In genomic region chr2:10779776-10780490, GRCh38 we compare ENCODE assay signal across 23 cellular contexts. TPM values are rescaled to one million over a fixed set of nuclear protein-coding genes. Genes with fewer than 3 reads are reported as not detected.
DNase-seq lines count a peak whose midpoint lies in the region; ATAC-seq, FAIRE-seq and TF ChIP-seq lines count a peak whose summit lies in the region.
"Had no signal": no experiment of that assay in that cellular context is flagged by ENCODE, and none has a peak within 500 bp of the region (broad histone marks: within the 10 kb centered on the region; RNA-seq: fewer than 3 reads in every experiment).

No MANE protein-coding gene starts in this region.

- intact Hi-C loops in sigmoid colon (cut with DNase I) = no loop called here

- no peaks in the 10 kb centered on the region for H3K9me3 Mint-ChIP-seq in activated naive CD4-positive, alpha-beta T cell treated with anti-CD3 and anti-CD28 coated beads, Interleukin-2, amount 10 ng/mL, durations not matched to agents 7 days and 5 days
- H3K9me3 Mint-ChIP-seq in astrocyte (ENCODE audit: unreplicated experiment) (peaks cover 2% of the 10 kb centered on the region), mesothelial cell of epicardium (no peaks in the 10 kb centered on the region)
- H3K9me3 Mint-ChIP-seq: CD4-positive, CD25-positive, alpha-beta regulatory T cell; HFFc6 had no signal

- H3K36me3 Mint-ChIP-seq in activated naive CD4-positive, alpha-beta T cell treated with anti-CD3 and anti-CD28 coated beads, Interleukin-2, amount 10 ng/mL, durations not matched to agents 7 days and 5 days = peaks cover 36% of the 10 kb centered on the region
- peaks cover 10% of the 10 kb centered on the region for H3K36me3 Mint-ChIP-seq in astrocyte (ENCODE audit: low read depth, unreplicated experiment)
- peaks cover 38% of the 10 kb centered on the region for H3K36me3 Mint-ChIP-seq in mesothelial cell of epicardium

- no peaks in the 10 kb centered on the region for H3K27me3 Mint-ChIP-seq in activated naive CD4-positive, alpha-beta T cell treated with anti-CD3 and anti-CD28 coated beads, Interleukin-2, amount 10 ng/mL, durations not matched to agents 7 days and 5 days
- H3K27me3 Mint-ChIP-seq in astrocyte (ENCODE audit: low read depth, unreplicated experiment) = no peaks in the 10 kb centered on the region
- no peaks in the 10 kb centered on the region for H3K27me3 Mint-ChIP-seq in mesothelial cell of epicardium (ENCODE audit: low read depth)
- H3K27me3 Mint-ChIP-seq: CD4-positive, CD25-positive, alpha-beta regulatory T cell had no signal

- H3K27ac Mint-ChIP-seq in activated naive CD4-positive, alpha-beta T cell treated with anti-CD3 and anti-CD28 coated beads, Interleukin-2, amount 10 ng/mL, durations not matched to agents 7 days and 5 days = peak overlapping the region; percentile 42
- peak overlapping the region; percentile 75 for H3K27ac Mint-ChIP-seq in astrocyte (ENCODE audit: unreplicated experiment)
- peak overlapping the region; percentile 25 for H3K27ac Mint-ChIP-seq in mesothelial cell of epicardium
- H3K27ac Mint-ChIP-seq: HFFc6 had no signal

- H3K4me1 ChIP-seq in astrocyte (ENCODE audit: insufficient read depth, low read length) (peaks cover 11% of the 10 kb centered on the region), sigmoid colon (peaks cover 0 to 8% (median 2%) of the 10 kb centered on the region in 4 donors)
- H3K4me1 ChIP-seq: BE2C had no signal

- TF ChIP-seq EP300 in sigmoid colon (IDR thresholded peaks at IDR 0.05) = no peak

- no peak overlapping the region for H3K27ac ChIP-seq in astrocyte (ENCODE audit: low read depth, low read length)
- H3K27ac ChIP-seq in sigmoid colon = no peak overlapping the region
- H3K27ac ChIP-seq: KMS-11 had no signal

- no peaks in the 10 kb centered on the region for H3K4me1 Mint-ChIP-seq in activated naive CD4-positive, alpha-beta T cell treated with anti-CD3 and anti-CD28 coated beads, Interleukin-2, amount 10 ng/mL, durations not matched to agents 7 days and 5 days
- H3K4me1 Mint-ChIP-seq in astrocyte (ENCODE audit: low read depth, unreplicated experiment) (peaks cover 16% of the 10 kb centered on the region), mesothelial cell of epicardium (peaks cover 1% of the 10 kb centered on the region)

- peaks cover 58% of the 10 kb centered on the region for H4K20me1 ChIP-seq in astrocyte (ENCODE audit: insufficient read depth, low read length)

- H3K4me3 ChIP-seq in astrocyte (ENCODE audit: insufficient read depth, low read depth, low read length) (no peak overlapping the region), sigmoid colon (no peak overlapping the region)

- no peak for ATAC-seq in GM19328 (IDR thresholded peaks at IDR 0.05; ENCODE audit: unreplicated experiment)
- ATAC-seq: PC-3 had no signal

- H3K79me2 ChIP-seq in astrocyte (ENCODE audit: insufficient read depth, low read length) = peaks cover 9% of the 10 kb centered on the region

- no peaks in the 10 kb centered on the region for H3K9me3 ChIP-seq in astrocyte (ENCODE audit: insufficient read depth, low read depth, low read length)
- H3K9me3 ChIP-seq in sigmoid colon = no peaks in the 10 kb centered on the region
- H3K9me3 ChIP-seq: BE2C had no signal

- no peak overlapping the region for H3K4me3 Mint-ChIP-seq in activated naive CD4-positive, alpha-beta T cell treated with anti-CD3 and anti-CD28 coated beads, Interleukin-2, amount 10 ng/mL, durations not matched to agents 7 days and 5 days
- H3K4me3 Mint-ChIP-seq in astrocyte (ENCODE audit: unreplicated experiment) (no peak overlapping the region), mesothelial cell of epicardium (no peak overlapping the region)
- H3K4me3 Mint-ChIP-seq: CD4-positive, CD25-positive, alpha-beta regulatory T cell; HFFc6 had no signal

- CTCF ChIA-PET in activated naive CD4-positive, alpha-beta T cell treated with anti-CD3 and anti-CD28 coated beads, Interleukin-2, amount 10 ng/mL, durations not matched to agents 7 days and 5 days (lab: Charles Lee) = no interaction called here

- H3K36me3 ChIP-seq in astrocyte (ENCODE audit: insufficient read depth, low read length) (peaks cover 29% of the 10 kb centered on the region), sigmoid colon (peaks cover 6 to 70% (median 33%) of the 10 kb centered on the region in 4 donors)

- no peak overlapping the region for H3K9ac ChIP-seq in astrocyte (ENCODE audit: low read length)
- H3K9ac ChIP-seq: KMS-11 had no signal

- WGBS in sigmoid colon, 2 donors = 96 to 98% methylated on average over 25 of the region's 25 CpGs

- H2AFZ ChIP-seq in astrocyte (ENCODE audit: low read depth, low read length) = no peak overlapping the region

- H3K27me3 ChIP-seq in astrocyte (ENCODE audit: insufficient read depth, low read length) (no peaks in the 10 kb centered on the region), sigmoid colon (no peaks in the 10 kb centered on the region)
- H3K27me3 ChIP-seq: BE2C had no signal

- H3K4me2 ChIP-seq in astrocyte (ENCODE audit: low read length) = no peak overlapping the region
- H3K4me2 ChIP-seq: KMS-11 had no signal

- TF ChIP-seq POLR2A in sigmoid colon (IDR thresholded peaks at IDR 0.05) = no peak

- no peak for DNase-seq in activated naive CD4-positive, alpha-beta T cell treated with anti-CD3 and anti-CD28 coated beads, Interleukin-2, amount 10 ng/mL, durations not matched to agents 7 days and 5 days
- DNase-seq in activated naive CD4-positive, alpha-beta T cell treated with Interleukin-2 at 50 U/mL for 16 hours = no peak
- DNase-seq in astrocyte (ENCODE audit: low read depth) = no peak
- no peak for DNase-seq in mesothelial cell of epicardium (ENCODE audit: low spot score in 2 of 2, unreplicated experiment in 2 of 2)
- DNase-seq in sigmoid colon = peak; percentile 49
- DNase-seq in putamen (ENCODE audit: low spot score) = no peak
- no peak for DNase-seq in kidney tubule cell (ENCODE audit: low spot score)
- DNase-seq: BE2C; CD4-positive, CD25-positive, alpha-beta regulatory T cell; COR-L47; HFFc6; NCI-H1417 treated with DMSO at 0.1 percent for 48 hours; NCI-H1930; NCI-H226; NCI-H524; PC-3; RPMI8226 had no signal

- TF ChIP-seq CTCF in astrocyte (IDR thresholded peaks at IDR 0.05; ENCODE audit: insufficient read depth, low read depth, low read length) (no peak), mesothelial cell of epicardium (IDR thresholded peaks at IDR 0.05; ENCODE audit: unreplicated experiment) (no peak), sigmoid colon (IDR thresholded peaks at IDR 0.05) (no peak)

- FAIRE-seq in astrocyte (lab: Jason Lieb, UNC) = no peak
- FAIRE-seq: A204.1, G401.6, H54 had no signal

RNA-seq across cellular contexts. Expression of gene PDIA6, which starts 32.7 kb away (rescaled TPM):
- total RNA-seq in astrocyte = 346 and 358 TPM in 2 replicates
- 201 to 210 TPM (median 208 TPM) in 3 replicates for total RNA-seq in mesothelial cell of epicardium
- 10 to 100 TPM; 57.3 to 90.3 (median 81.0) TPM for total RNA-seq in sigmoid colon
- polyA plus RNA-seq in sigmoid colon = 100 to 1,000 TPM in 1 of 3 donors, 10 to 100 TPM in 2; 31.8 to 211 (median 64.0) TPM

RNA-seq across cellular contexts. Expression of gene ATP6V1C2, which starts 58.5 kb away (rescaled TPM):
- total RNA-seq in astrocyte = 0.14 TPM in 1 of 2 replicates, not detected in the other
- total RNA-seq in mesothelial cell of epicardium = 0.09 to 0.27 TPM (median 0.27 TPM) in 3 replicates
- total RNA-seq in sigmoid colon = under 1 TPM in 1 of 4 donors, not detected in 3; 0.55 TPM
- under 1 TPM; under 0.01 to 0.93 (median 0.23) TPM for polyA plus RNA-seq in sigmoid colon
- total RNA-seq: CD4-positive, CD25-positive, alpha-beta regulatory T cell; HFFc6; M059J had no signal

Comparison
In these comparisons a context has a peak if more than half of its experiments do, and no peak if none do; other contexts are left out.
1. H3K27ac Mint-ChIP-seq: peak in every context shown above with its lines; median percentile 75 in astrocyte; 42 in activated naive CD4-positive, alpha-beta T cell treated with anti-CD3 and anti-CD28 coated beads, Interleukin-2, amount 10 ng/mL, durations not matched to agents 7 days and 5 days; 25 in mesothelial cell of epicardium.